In the genomic region with DNA sequence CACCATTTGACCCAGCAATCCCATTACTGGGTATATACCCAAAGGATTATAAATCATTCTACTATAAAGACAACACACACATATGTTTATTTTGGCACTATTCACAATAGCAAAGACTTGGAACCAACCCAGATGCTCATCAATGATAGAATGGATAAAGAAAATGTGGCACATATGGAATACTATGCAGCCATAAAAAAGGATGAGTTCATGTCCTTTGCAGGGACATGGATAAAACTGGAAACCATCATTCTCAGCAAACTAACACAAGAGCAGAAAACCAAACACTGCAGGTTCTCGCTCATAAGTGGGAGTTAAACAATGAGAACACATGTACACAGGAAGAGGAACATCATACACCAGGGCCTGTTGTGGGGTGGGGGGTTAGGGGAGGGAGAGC, we compare ENCODE assay signal across 5 cellular contexts. TPM values are rescaled to one million over a fixed set of nuclear protein-coding genes. Genes with fewer than 3 reads are reported as not detected.
"Had no signal": no experiment of that assay in that cellular context is flagged by ENCODE, and none has a peak within 500 bp of the region (broad histone marks: within the 10 kb centered on the region; RNA-seq: fewer than 3 reads in every experiment).

No MANE protein-coding gene starts in this region.

RNA-seq across cellular contexts. Expression of gene WNT7A, which starts 48.9 kb away (rescaled TPM):
- total RNA-seq: activated B cell treated with CpG ODN at 0.5 μM for 24 hours; activated CD4-positive, alpha-beta T cell treated with anti-CD3 and anti-CD28 coated beads, Interleukin-2, amount 10 ng/mL, durations not matched to agents 24 days and 14 days; activated CD8-positive, alpha-beta memory T cell treated with anti-CD3 and anti-CD28 coated beads, Interleukin-2, amount 10 ng/mL, durations not matched to agents 7 days and 5 days; activated CD8-positive, alpha-beta T cell treated with anti-CD3 and anti-CD28 coated beads, Interleukin-2, amount 10 ng/mL, durations not matched to agents 7 days and 5 days; T-helper 2 cell treated with Interferon-gamma antibody and Interleukin-4, amounts not matched to agents 100 ng/mL and 5 ng/mL, for 36 hours had no signal
